1 cellular context compared by ENCODE assay signal in the genomic region with DNA sequence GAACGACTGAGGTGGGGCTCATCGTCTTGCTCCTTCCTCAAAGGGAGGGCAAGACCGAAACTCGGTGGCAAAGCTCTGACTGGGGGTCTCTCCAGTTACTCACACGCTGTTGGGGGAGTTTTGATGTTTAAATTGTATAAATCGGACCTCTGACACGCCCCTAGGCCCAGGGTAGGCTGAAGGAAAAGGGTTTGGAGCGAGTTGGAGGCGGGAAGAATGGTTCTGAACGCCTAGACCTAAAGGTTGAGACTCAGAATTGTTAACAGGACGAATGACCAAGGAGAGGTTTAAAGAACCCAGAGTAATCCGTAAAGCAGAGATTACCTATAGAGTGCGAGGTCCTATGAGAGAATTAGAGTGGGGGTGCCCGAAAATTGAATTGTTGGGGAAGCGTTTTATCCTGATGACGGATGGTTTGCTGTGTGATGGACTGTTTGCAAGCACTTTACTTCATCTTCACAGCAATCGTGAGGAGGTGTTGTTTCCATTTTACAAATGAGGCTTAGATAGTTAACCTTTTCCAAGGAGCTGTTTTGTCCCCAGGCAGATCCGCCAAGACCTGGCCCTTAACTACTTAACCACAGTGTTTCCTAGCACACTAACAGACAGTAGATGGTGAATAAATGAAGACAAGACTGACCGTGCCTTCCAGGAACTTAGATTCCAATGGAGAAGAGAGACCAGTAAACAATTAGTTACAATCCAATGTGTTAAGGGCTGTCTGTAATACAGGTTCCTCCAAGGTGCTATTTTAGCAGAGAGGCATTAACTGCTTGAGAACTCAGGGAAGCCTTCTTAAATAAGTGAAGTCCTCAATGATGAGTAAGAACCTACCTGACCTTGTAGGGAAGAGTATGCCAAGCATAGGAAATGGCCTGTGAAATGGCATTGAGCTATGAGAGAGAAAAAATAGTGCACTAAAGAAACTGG.
A peak's percentile ranks its signal among the peaks of the same experiment; 100 is the strongest.
TF ChIP-seq lines count a peak whose summit lies in the region.

No MANE protein-coding gene starts in this region.

TF ChIP-seq in HepG2, 621 proteins besides CTCF, POLR2A, EP300 and RAD21 (continued from another document and continues in another):
- TF ChIP-seq USF2 (IDR thresholded peaks at IDR 0.05; ENCODE audit: low read depth, low read length) (no peak), USF2 (CRISPR knock-in tag; IDR thresholded peaks at IDR 0.05; ENCODE audit: borderline replicate concordance) (no peak), ZNF382 (CRISPR knock-in tag; IDR thresholded peaks at IDR 0.05; ENCODE audit: borderline replicate concordance) (no peak), ZNF143 (CRISPR knock-in tag; IDR thresholded peaks at IDR 0.05) (no peak), ZNF891 (CRISPR knock-in tag; IDR thresholded peaks at IDR 0.05) (0 out of 2 replicates have a peak, but pooled peaks have one; percentile 13), CBX2 (IDR thresholded peaks at IDR 0.05; ENCODE audit: low read depth, low read length) (no peak), CBX2 (CRISPR knock-in tag; IDR thresholded peaks at IDR 0.05; ENCODE audit: low read depth) (no peak), ZKSCAN5 (CRISPR knock-in tag; IDR thresholded peaks at IDR 0.05) (no peak), ZFP62 (CRISPR knock-in tag; IDR thresholded peaks at IDR 0.05) (no peak), ZNF703 (CRISPR knock-in tag; IDR thresholded peaks at IDR 0.05; ENCODE audit: borderline replicate concordance) (no peak), SETDB1 (CRISPR knock-in tag; IDR thresholded peaks at IDR 0.05; ENCODE audit: borderline replicate concordance) (no peak), FOXP1 (IDR thresholded peaks at IDR 0.05) (no peak), FOXP1 (CRISPR knock-in tag; IDR thresholded peaks at IDR 0.05) (no peak), FOXK2 (IDR thresholded peaks at IDR 0.05) (no peak), RORA (CRISPR knock-in tag; IDR thresholded peaks at IDR 0.05) (no peak), CCAR2 (optimal IDR thresholded peaks at IDR 0.05; ENCODE audit: low read depth, low read length) (no peak), CENPT (CRISPR knock-in tag; IDR thresholded peaks at IDR 0.05; ENCODE audit: low read depth) (no peak), ATAD3A (CRISPR knock-in tag; IDR thresholded peaks at IDR 0.05) (no peak), TAF1 (CRISPR knock-in tag; IDR thresholded peaks at IDR 0.05) (no peak), ZFP36 (IDR thresholded peaks at IDR 0.05; ENCODE audit: borderline replicate concordance, low read depth, low read length, partially characterized antibody) (no peak), ELF4 (CRISPR knock-in tag; IDR thresholded peaks at IDR 0.05; ENCODE audit: borderline replicate concordance) (no peak), POLR2AphosphoS5 (IDR thresholded peaks at IDR 0.05; ENCODE audit: low read depth, low read length) (no peak; the same call in none of the 2 replicates), SRF (IDR thresholded peaks at IDR 0.05; ENCODE audit: low read depth, low read length) (no peak), PHF8 (CRISPR knock-in tag; IDR thresholded peaks at IDR 0.05) (no peak), ZNF205 (CRISPR knock-in tag; IDR thresholded peaks at IDR 0.05) (no peak), ZBTB49 (CRISPR knock-in tag; IDR thresholded peaks at IDR 0.05; ENCODE audit: borderline replicate concordance) (no peak), SATB2 (CRISPR knock-in tag; IDR thresholded peaks at IDR 0.05) (peak; percentile 68; the same call in 1 of the 2 replicates), BHLHE40 (IDR thresholded peaks at IDR 0.05; ENCODE audit: low read length) (no peak), ZNF180 (CRISPR knock-in tag; IDR thresholded peaks at IDR 0.05; ENCODE audit: borderline replicate concordance, low read depth) (no peak; the same call in 1 of the 2 replicates), ARNT (IDR thresholded peaks at IDR 0.05) (no peak), BCL6 (CRISPR knock-in tag; IDR thresholded peaks at IDR 0.05) (no peak), KAT8 (CRISPR knock-in tag; IDR thresholded peaks at IDR 0.05) (no peak), JUN (CRISPR knock-in tag; IDR thresholded peaks at IDR 0.05) (0 out of 2 replicates have a peak, but pooled peaks have one; percentile 6), ZBTB7B (CRISPR knock-in tag; IDR thresholded peaks at IDR 0.05) (no peak), SRSF4 (IDR thresholded peaks at IDR 0.05; ENCODE audit: low read depth, low read length, poor library complexity, severe bottlenecking) (no peak), ZSCAN29 (CRISPR knock-in tag; conservative IDR thresholded peaks at IDR 0.05) (no peak), ZNF598 (CRISPR knock-in tag; IDR thresholded peaks at IDR 0.05; ENCODE audit: borderline replicate concordance) (0 out of 2 replicates have a peak, but pooled peaks have one; percentile 14), DR1 (CRISPR knock-in tag; IDR thresholded peaks at IDR 0.05) (0 out of 2 replicates have a peak, but pooled peaks have one; percentile 9), ZNF256 (CRISPR knock-in tag; conservative IDR thresholded peaks at IDR 0.05) (0 out of 2 replicates have a peak, but pooled peaks have one; percentile 79), HNF4G (IDR thresholded peaks at IDR 0.05; ENCODE audit: borderline replicate concordance, low read depth, low read length) (no peak), HNF4G (CRISPR knock-in tag; IDR thresholded peaks at IDR 0.05; ENCODE audit: borderline replicate concordance, low read depth) (no peak), ZNF577 (CRISPR knock-in tag; IDR thresholded peaks at IDR 0.05; ENCODE audit: borderline replicate concordance, low read depth) (no peak), HNRNPH1 (optimal IDR thresholded peaks at IDR 0.05; ENCODE audit: low read depth, low read length) (no peak), KDM4B (CRISPR knock-in tag; IDR thresholded peaks at IDR 0.05) (no peak), RARA (CRISPR knock-in tag; IDR thresholded peaks at IDR 0.05) (no peak), ZNF550 (CRISPR knock-in tag; IDR thresholded peaks at IDR 0.05; ENCODE audit: borderline replicate concordance) (no peak), SIX4 (CRISPR knock-in tag; IDR thresholded peaks at IDR 0.05) (no peak)
- TF ChIP-seq, protein P1, sequence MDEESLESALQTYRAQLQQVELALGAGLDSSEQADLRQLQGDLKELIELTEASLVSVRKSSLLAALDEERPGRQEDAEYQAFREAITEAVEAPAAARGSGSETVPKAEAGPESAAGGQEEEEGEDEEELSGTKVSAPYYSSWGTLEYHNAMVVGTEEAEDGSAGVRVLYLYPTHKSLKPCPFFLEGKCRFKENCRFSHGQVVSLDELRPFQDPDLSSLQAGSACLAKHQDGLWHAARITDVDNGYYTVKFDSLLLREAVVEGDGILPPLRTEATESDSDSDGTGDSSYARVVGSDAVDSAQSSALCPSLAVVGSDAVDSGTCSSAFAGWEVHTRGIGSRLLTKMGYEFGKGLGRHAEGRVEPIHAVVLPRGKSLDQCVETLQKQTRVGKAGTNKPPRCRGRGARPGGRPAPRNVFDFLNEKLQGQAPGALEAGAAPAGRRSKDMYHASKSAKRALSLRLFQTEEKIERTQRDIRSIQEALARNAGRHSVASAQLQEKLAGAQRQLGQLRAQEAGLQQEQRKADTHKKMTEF (CRISPR knock-in tag; IDR thresholded peaks at IDR 0.05), result no peak
- TF ChIP-seq, protein P2, sequence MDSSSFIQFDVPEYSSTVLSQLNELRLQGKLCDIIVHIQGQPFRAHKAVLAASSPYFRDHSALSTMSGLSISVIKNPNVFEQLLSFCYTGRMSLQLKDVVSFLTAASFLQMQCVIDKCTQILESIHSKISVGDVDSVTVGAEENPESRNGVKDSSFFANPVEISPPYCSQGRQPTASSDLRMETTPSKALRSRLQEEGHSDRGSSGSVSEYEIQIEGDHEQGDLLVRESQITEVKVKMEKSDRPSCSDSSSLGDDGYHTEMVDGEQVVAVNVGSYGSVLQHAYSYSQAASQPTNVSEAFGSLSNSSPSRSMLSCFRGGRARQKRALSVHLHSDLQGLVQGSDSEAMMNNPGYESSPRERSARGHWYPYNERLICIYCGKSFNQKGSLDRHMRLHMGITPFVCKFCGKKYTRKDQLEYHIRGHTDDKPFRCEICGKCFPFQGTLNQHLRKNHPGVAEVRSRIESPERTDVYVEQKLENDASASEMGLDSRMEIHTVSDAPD (CRISPR knock-in tag; IDR thresholded peaks at IDR 0.05), result no peak
- TF ChIP-seq, protein P3, sequence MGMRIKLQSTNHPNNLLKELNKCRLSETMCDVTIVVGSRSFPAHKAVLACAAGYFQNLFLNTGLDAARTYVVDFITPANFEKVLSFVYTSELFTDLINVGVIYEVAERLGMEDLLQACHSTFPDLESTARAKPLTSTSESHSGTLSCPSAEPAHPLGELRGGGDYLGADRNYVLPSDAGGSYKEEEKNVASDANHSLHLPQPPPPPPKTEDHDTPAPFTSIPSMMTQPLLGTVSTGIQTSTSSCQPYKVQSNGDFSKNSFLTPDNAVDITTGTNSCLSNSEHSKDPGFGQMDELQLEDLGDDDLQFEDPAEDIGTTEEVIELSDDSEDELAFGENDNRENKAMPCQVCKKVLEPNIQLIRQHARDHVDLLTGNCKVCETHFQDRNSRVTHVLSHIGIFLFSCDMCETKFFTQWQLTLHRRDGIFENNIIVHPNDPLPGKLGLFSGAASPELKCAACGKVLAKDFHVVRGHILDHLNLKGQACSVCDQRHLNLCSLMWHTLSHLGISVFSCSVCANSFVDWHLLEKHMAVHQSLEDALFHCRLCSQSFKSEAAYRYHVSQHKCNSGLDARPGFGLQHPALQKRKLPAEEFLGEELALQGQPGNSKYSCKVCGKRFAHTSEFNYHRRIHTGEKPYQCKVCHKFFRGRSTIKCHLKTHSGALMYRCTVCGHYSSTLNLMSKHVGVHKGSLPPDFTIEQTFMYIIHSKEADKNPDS (CRISPR knock-in tag; IDR thresholded peaks at IDR 0.05), result peak; percentile 27; the same call in 1 of the 2 replicates
- TF ChIP-seq, protein P4, sequence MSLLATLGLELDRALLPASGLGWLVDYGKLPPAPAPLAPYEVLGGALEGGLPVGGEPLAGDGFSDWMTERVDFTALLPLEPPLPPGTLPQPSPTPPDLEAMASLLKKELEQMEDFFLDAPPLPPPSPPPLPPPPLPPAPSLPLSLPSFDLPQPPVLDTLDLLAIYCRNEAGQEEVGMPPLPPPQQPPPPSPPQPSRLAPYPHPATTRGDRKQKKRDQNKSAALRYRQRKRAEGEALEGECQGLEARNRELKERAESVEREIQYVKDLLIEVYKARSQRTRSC (CRISPR knock-in tag; IDR thresholded peaks at IDR 0.05; ENCODE audit: low read depth), result 0 out of 2 replicates have a peak, but pooled peaks have one; percentile 74
- TF ChIP-seq, protein P5, sequence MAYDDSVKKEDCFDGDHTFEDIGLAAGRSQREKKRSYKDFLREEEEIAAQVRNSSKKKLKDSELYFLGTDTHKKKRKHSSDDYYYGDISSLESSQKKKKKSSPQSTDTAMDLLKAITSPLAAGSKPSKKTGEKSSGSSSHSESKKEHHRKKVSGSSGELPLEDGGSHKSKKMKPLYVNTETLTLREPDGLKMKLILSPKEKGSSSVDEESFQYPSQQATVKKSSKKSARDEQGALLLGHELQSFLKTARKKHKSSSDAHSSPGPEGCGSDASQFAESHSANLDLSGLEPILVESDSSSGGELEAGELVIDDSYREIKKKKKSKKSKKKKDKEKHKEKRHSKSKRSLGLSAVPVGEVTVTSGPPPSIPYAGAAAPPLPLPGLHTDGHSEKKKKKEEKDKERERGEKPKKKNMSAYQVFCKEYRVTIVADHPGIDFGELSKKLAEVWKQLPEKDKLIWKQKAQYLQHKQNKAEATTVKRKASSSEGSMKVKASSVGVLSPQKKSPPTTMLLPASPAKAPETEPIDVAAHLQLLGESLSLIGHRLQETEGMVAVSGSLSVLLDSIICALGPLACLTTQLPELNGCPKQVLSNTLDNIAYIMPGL (CRISPR knock-in tag; IDR thresholded peaks at IDR 0.05; ENCODE audit: borderline replicate concordance in 1 of 2, low read depth in 1 of 2), result no peak
- TF ChIP-seq, protein P6, sequence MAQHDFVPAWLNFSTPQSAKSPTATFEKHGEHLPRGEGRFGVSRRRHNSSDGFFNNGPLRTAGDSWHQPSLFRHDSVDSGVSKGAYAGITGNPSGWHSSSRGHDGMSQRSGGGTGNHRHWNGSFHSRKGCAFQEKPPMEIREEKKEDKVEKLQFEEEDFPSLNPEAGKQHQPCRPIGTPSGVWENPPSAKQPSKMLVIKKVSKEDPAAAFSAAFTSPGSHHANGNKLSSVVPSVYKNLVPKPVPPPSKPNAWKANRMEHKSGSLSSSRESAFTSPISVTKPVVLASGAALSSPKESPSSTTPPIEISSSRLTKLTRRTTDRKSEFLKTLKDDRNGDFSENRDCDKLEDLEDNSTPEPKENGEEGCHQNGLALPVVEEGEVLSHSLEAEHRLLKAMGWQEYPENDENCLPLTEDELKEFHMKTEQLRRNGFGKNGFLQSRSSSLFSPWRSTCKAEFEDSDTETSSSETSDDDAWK (CRISPR knock-in tag; IDR thresholded peaks at IDR 0.05), result no peak
